In genomic region chr14:73685328-73685727, GRCh38 we compare ENCODE assay signal across 22 cellular contexts. TPM values are rescaled to one million over a fixed set of nuclear protein-coding genes. Genes with fewer than 3 reads are reported as not detected.
DNase-seq lines count a peak whose midpoint lies in the region; ATAC-seq, FAIRE-seq and TF ChIP-seq lines count a peak whose summit lies in the region.
"Had no signal": no experiment of that assay in that cellular context is flagged by ENCODE, and none has a peak within 500 bp of the region (broad histone marks: within the 10 kb centered on the region; RNA-seq: fewer than 3 reads in every experiment).

No MANE protein-coding gene starts in this region.

- TF ChIP-seq CTCF in IMR-90 (conservative IDR thresholded peaks at IDR 0.05; ENCODE audit: low read depth, low read length) (no peak), K562 (IDR thresholded peaks at IDR 0.05 in 2 of 3, conservative IDR thresholded peaks at IDR 0.05 in 1 of 3; ENCODE audit: insufficient read depth in 2 of 3, low read depth in 1 of 3, low read length in 3 of 3) (no peak), lower lobe of right lung (IDR thresholded peaks at IDR 0.05) (no peak), coronary artery (IDR thresholded peaks at IDR 0.05) (no peak)

- H3K56ac ChIP-seq in IMR-90 (ENCODE audit: extremely low read depth, insufficient read depth, low read length) = no peak overlapping the region

- no peaks in the 10 kb centered on the region for H3K27me3 ChIP-seq in IMR-90 (ENCODE audit: control insufficient read depth, insufficient read depth, low read length)
- no peaks in the 10 kb centered on the region for H3K27me3 ChIP-seq in K562 (ENCODE audit: control insufficient read depth in 2 of 2, insufficient read depth in 2 of 2, low read length in 2 of 2)
- no peaks in the 10 kb centered on the region for H3K27me3 ChIP-seq in lower lobe of right lung (ENCODE audit: low read depth)
- H3K27me3 ChIP-seq: BE2C had no signal

- DNase-seq in IMR-90 (no peak), K562 (ENCODE audit: extremely low read depth in 1 of 4, low spot score in 3 of 4) (no peak), lower lobe of right lung (peak; percentile 51), coronary artery (ENCODE audit: low spot score) (no peak)
- DNase-seq: ACHN; BE2C; C1 segment of cervical spinal cord; CD4-positive, CD25-positive, alpha-beta regulatory T cell; CD8-positive, alpha-beta memory T cell; COR-L47; DMS 273 treated with DMSO at 0.1 percent for 48 hours; DMS53; DND-41; EL; H9; KG1 had no signal

- H2AFZ ChIP-seq in IMR-90 (replicated peaks; ENCODE audit: low read length, poor library complexity) (no peak overlapping the region), K562 (ENCODE audit: low read depth, low read length) (no peak overlapping the region)
- H2AFZ ChIP-seq: GM23338 had no signal

- CTCF ChIA-PET in IMR-90 (lab: Yijun Ruan, JAX) = no interaction called here
- CTCF ChIA-PET in K562 (lab: Yijun Ruan, JAX; ENCODE audit: low intra/inter-chr PET ratio) = no interaction called here

- no peak overlapping the region for H2BK5ac ChIP-seq in IMR-90 (ENCODE audit: low read depth, low read length, poor library complexity, severe bottlenecking)

- TF ChIP-seq EP300 in Ishikawa (IDR thresholded peaks at IDR 0.05; ENCODE audit: borderline replicate concordance) (no peak), K562 (IDR thresholded peaks at IDR 0.05; ENCODE audit: low read length) (no peak)

- no peak overlapping the region for H3K18ac ChIP-seq in IMR-90 (ENCODE audit: low read depth, low read length)

- H3K4me2 ChIP-seq in IMR-90 (ENCODE audit: low read depth, low read length) = no peak overlapping the region
- no peak overlapping the region for H3K4me2 ChIP-seq in K562 (ENCODE audit: insufficient read depth, low read length)
- H3K4me2 ChIP-seq: GM23338 had no signal

- no peaks in the 10 kb centered on the region for H4K20me1 ChIP-seq in IMR-90 (ENCODE audit: insufficient read depth, low read length)
- no peaks in the 10 kb centered on the region for H4K20me1 ChIP-seq in K562 (replicated peaks; ENCODE audit: control insufficient read depth, insufficient read depth, low read length)

- H4K5ac ChIP-seq in IMR-90 (ENCODE audit: low read depth, low read length) = no peak overlapping the region

- no peak for TF ChIP-seq POLR2A in IMR-90 (IDR thresholded peaks at IDR 0.05; ENCODE audit: low read depth, low read length)
- TF ChIP-seq POLR2A in K562 (conservative IDR thresholded peaks at IDR 0.05) = no peak

- no peak overlapping the region for H3K23ac ChIP-seq in IMR-90 (ENCODE audit: low read depth, low read length)

- TF ChIP-seq RAD21 in IMR-90 (IDR thresholded peaks at IDR 0.05; ENCODE audit: low read length) (no peak), Ishikawa (IDR thresholded peaks at IDR 0.05; ENCODE audit: low read depth) (no peak), K562 (CRISPR knock-in tag; conservative IDR thresholded peaks at IDR 0.05 in 1 of 2, IDR thresholded peaks at IDR 0.05 in 1 of 2) (no peak)

- H2AK9ac ChIP-seq in IMR-90 (replicated peaks; ENCODE audit: low read depth, low read length, poor library complexity) = no peak overlapping the region

- dilution Hi-C loops in IMR-90 (cut with HindIII; ENCODE audit: low sequenced_read_pairs, unreplicated experiment) = no loop called here

- no peak overlapping the region for H4K8ac ChIP-seq in IMR-90 (ENCODE audit: low read depth in 2 of 2, low read length in 2 of 2)

- H2BK15ac ChIP-seq in IMR-90 (ENCODE audit: low read depth, low read length) = no peak overlapping the region

- H3K4ac ChIP-seq in IMR-90 (ENCODE audit: low read depth, low read length) = no peak overlapping the region

- BruUV-seq in IMR-90 (replicated peaks; lab: Mats Ljungman, UMichigan) (no TSS peak), K562 (replicated peaks; lab: Mats Ljungman, UMichigan) (no TSS peak)

- ATAC-seq in IMR-90 (ENCODE audit: low read depth) (no peak), K562 (no peak), lower lobe of right lung (no peak), GM19023 (IDR thresholded peaks at IDR 0.05; ENCODE audit: unreplicated experiment) (no peak), GM21529 (IDR thresholded peaks at IDR 0.05; ENCODE audit: unreplicated experiment) (no peak)
- ATAC-seq: GM12878, GM23338 had no signal

- in situ Hi-C loops in IMR-90 (cut with MboI; ENCODE audit: low sequenced_read_pairs) = no loop called here
- in situ Hi-C loops in K562 (cut with MboI) = no loop called here

- WGBS in IMR-90 (ENCODE audit: extremely low coverage in 2 of 2, insufficient read length in 1 of 2), 2 experiments = no CpG with 5 or more reads among the region's 9 CpGs
- 71% methylated on average over 7 of the region's 9 CpGs for WGBS in K562 (ENCODE audit: insufficient coverage, low coverage, missing lambda C conversion rate)

- intact Hi-C loops in IMR-90 (cut with micrococcal nuclease) (no loop called here), K562 (cut with micrococcal nuclease) (no loop called here), lower lobe of right lung (cut with DNase I) (no loop called here)

- H3K4me3 ChIP-seq in IMR-90 (ENCODE audit: insufficient read depth, low read depth, low read length) (no peak overlapping the region), K562 (no peak overlapping the region), lower lobe of right lung (no peak overlapping the region), coronary artery (no peak overlapping the region)
- H3K4me3 ChIP-seq: GM12878, GM23338 had no signal

- H2BK20ac ChIP-seq in IMR-90 (ENCODE audit: low read depth, low read length) = no peak overlapping the region

- no peaks in the 10 kb centered on the region for H3K4me1 ChIP-seq in IMR-90 (ENCODE audit: control insufficient read depth, insufficient read depth, low read length)
- no peaks in the 10 kb centered on the region for H3K4me1 ChIP-seq in K562 (replicated peaks in 1 of 2; ENCODE audit: control insufficient read depth in 2 of 2, insufficient read depth in 2 of 2, low read length in 2 of 2)
- no peaks in the 10 kb centered on the region for H3K4me1 ChIP-seq in lower lobe of right lung
- H3K4me1 ChIP-seq: BE2C had no signal

- no peak overlapping the region for H2AK5ac ChIP-seq in IMR-90 (ENCODE audit: low read depth, low read length)

- H3K14ac ChIP-seq in IMR-90 (replicated peaks; ENCODE audit: low read depth, low read length) = no peak overlapping the region; the same call in 1 of the 2 replicates

- H3K27ac ChIP-seq in IMR-90 (ENCODE audit: insufficient read depth, low read length) (no peak overlapping the region), K562 (ENCODE audit: extremely low read depth, low read depth, low read length) (no peak overlapping the region), lower lobe of right lung (no peak overlapping the region), coronary artery (no peak overlapping the region)

- H3K9me1 ChIP-seq in IMR-90 (ENCODE audit: insufficient read depth, low read length) (no peaks in the 10 kb centered on the region; the same call in 1 of the 2 replicates), K562 (ENCODE audit: control insufficient read depth, insufficient read depth, low read length) (no peaks in the 10 kb centered on the region)

- no peak for FAIRE-seq in K562 (lab: Jason Lieb, UNC)
- FAIRE-seq: A204.1, GM12878 had no signal

- no peak overlapping the region for H4K91ac ChIP-seq in IMR-90 (ENCODE audit: insufficient read depth, low read depth, low read length)

- no peaks in the 10 kb centered on the region for H3K9me3 ChIP-seq in IMR-90 (ENCODE audit: control insufficient read depth, insufficient read depth, low read length)
- H3K9me3 ChIP-seq in K562 (replicated peaks; ENCODE audit: control insufficient read depth, insufficient read depth, low read depth, low read length) = no peaks in the 10 kb centered on the region
- no peaks in the 10 kb centered on the region for H3K9me3 ChIP-seq in lower lobe of right lung
- H3K9me3 ChIP-seq: BE2C had no signal

- H3K36me3 ChIP-seq in IMR-90 (ENCODE audit: control insufficient read depth, insufficient read depth, low read length) (peaks cover 6% of the 10 kb centered on the region; the same call in 1 of the 2 replicates), K562 (ENCODE audit: control insufficient read depth, insufficient read depth, low read length) (no peaks in the 10 kb centered on the region), lower lobe of right lung (peaks cover 24% of the 10 kb centered on the region)

- no peaks in the 10 kb centered on the region for H3K79me2 ChIP-seq in K562 (ENCODE audit: control insufficient read depth, insufficient read depth, low read length)

- no peaks in the 10 kb centered on the region for H3K79me1 ChIP-seq in IMR-90 (ENCODE audit: low read depth in 1 of 2, low read length in 2 of 2)

- H3K9ac ChIP-seq in IMR-90 (ENCODE audit: low read depth, low read length) (no peak overlapping the region), K562 (ENCODE audit: insufficient read depth in 1 of 2, low read depth in 2 of 2, low read length in 2 of 2) (no peak overlapping the region)

- POLR2A ChIA-PET in IMR-90 (lab: Charles Lee; ENCODE audit: unreplicated experiment) (no interaction called here), K562 (lab: Yijun Ruan, JAX) (no interaction called here)

- no peak overlapping the region for H2BK120ac ChIP-seq in IMR-90 (ENCODE audit: low read depth, low read length)

RNA-seq across cellular contexts. Expression of gene PNMA1, which starts 28.9 kb away (rescaled TPM):
- total RNA-seq in IMR-90 (2012; rRNA removed) (6.5 and 7.5 TPM in 2 replicates), K562 (2014; rRNA removed) (4.6 and 4.7 TPM in 2 replicates), K562 (2014; rRNA removed; fragmentation: Illumina TruSeq; extraction: Trizol) (7.9 and 8.7 TPM in 2 replicates), K562 (2015; rRNA removed; fragmentation: Illumina TruSeq; extraction: Trizol) (6.6 and 7.1 TPM in 2 replicates), K562 (2021) (24.8 and 26.4 TPM in 2 replicates), lower lobe of right lung (24.4 TPM)
- polyA plus RNA-seq in IMR-90 (2012; rRNA removed) (21.0 and 28.2 TPM in 2 replicates), K562 (2011; rRNA removed) (7.5 and 11.3 TPM in 2 replicates), K562 (2014; fragmentation: Illumina TruSeq; extraction: Trizol) (15.5 and 15.7 TPM in 2 replicates), K562 (2014; fragmentation: Nextera tagmentation; extraction: Ambion mirVana) (1 to 10 TPM; 1.7 to 2.4 TPM), K562 (2014; rRNA removed) (12.7 and 15.1 TPM in 2 replicates)
- polyA plus RNA-seq in IMR-90 (2012; cell fraction: cytosol; rRNA removed) = 22.6 and 27.0 TPM in 2 replicates
- polyA plus RNA-seq in IMR-90 (2012; cell fraction: nucleus; rRNA removed; ENCODE audit: low replicate concordance) = 13.7 and 19.3 TPM in 2 replicates
- 5.1 and 6.7 TPM in 2 replicates for total RNA-seq in K562 (2011; cell fraction: chromatin; rRNA removed; ENCODE audit: low replicate concordance)
- total RNA-seq in K562 (2011; cell fraction: nucleolus; rRNA removed) = 6.8 and 8.0 TPM in 2 replicates
- 8.8 and 9.7 TPM in 2 replicates for total RNA-seq in K562 (2011; cell fraction: nucleoplasm; rRNA removed)
- 6.3 and 7.9 TPM in 2 replicates for polyA plus RNA-seq in K562 (2011; cell fraction: cytosol; rRNA removed)
- 6.2 and 6.9 TPM in 2 replicates for polyA plus RNA-seq in K562 (2011; cell fraction: nucleus; rRNA removed)
- polyA plus RNA-seq in K562 (2012) = 18.6 and 26.5 TPM in 2 replicates
- polyA minus RNA-seq in K562 (2011; rRNA and poly(A)+ RNA removed) = 6.4 and 9.0 TPM in 2 replicates
- polyA minus RNA-seq in K562 (2011; cell fraction: cytosol; rRNA and poly(A)+ RNA removed) = 4.3 and 7.6 TPM in 2 replicates
- polyA minus RNA-seq in K562 (2011; cell fraction: nucleus; rRNA and poly(A)+ RNA removed) = 3.3 and 3.4 TPM in 2 replicates

RNA-seq across cellular contexts. Expression of gene DNAL1, which starts 40.5 kb away (rescaled TPM):
- 5.4 and 9.7 TPM in 2 replicates for total RNA-seq in IMR-90 (2012; rRNA removed)
- polyA plus RNA-seq in IMR-90 (2012; rRNA removed) = 3.2 and 4.5 TPM in 2 replicates
- 0.31 and 1.9 TPM in 2 replicates for polyA plus RNA-seq in IMR-90 (2012; cell fraction: cytosol; rRNA removed)
- polyA plus RNA-seq in IMR-90 (2012; cell fraction: nucleus; rRNA removed; ENCODE audit: low replicate concordance) = 0.46 and 2.6 TPM in 2 replicates
- total RNA-seq in K562 (2011; cell fraction: chromatin; rRNA removed; ENCODE audit: low replicate concordance) = 2.1 and 2.3 TPM in 2 replicates
- 0.39 and 0.67 TPM in 2 replicates for total RNA-seq in K562 (2011; cell fraction: nucleolus; rRNA removed)
- total RNA-seq in K562 (2011; cell fraction: nucleoplasm; rRNA removed) = 2.0 and 3.0 TPM in 2 replicates
- total RNA-seq in K562 (2014; rRNA removed) = 1.6 and 2.3 TPM in 2 replicates
- total RNA-seq in K562 (2014; rRNA removed; fragmentation: Illumina TruSeq; extraction: Trizol) = 6.3 and 10.3 TPM in 2 replicates
- 2.1 and 3.7 TPM in 2 replicates for total RNA-seq in K562 (2015; rRNA removed; fragmentation: Illumina TruSeq; extraction: Trizol)
- 4.8 and 5.8 TPM in 2 replicates for total RNA-seq in K562 (2021)
- 3.2 and 4.1 TPM in 2 replicates for polyA plus RNA-seq in K562 (2011; rRNA removed)
- 0.24 and 0.99 TPM in 2 replicates for polyA plus RNA-seq in K562 (2011; cell fraction: cytosol; rRNA removed)
- 0.74 and 1.5 TPM in 2 replicates for polyA plus RNA-seq in K562 (2011; cell fraction: nucleus; rRNA removed)
- polyA plus RNA-seq in K562 (2012) = 3.2 and 3.4 TPM in 2 replicates
- 4.7 and 5.6 TPM in 2 replicates for polyA plus RNA-seq in K562 (2014; fragmentation: Illumina TruSeq; extraction: Trizol)
- polyA plus RNA-seq in K562 (2014; fragmentation: Nextera tagmentation; extraction: Ambion mirVana) = 10 to 100 TPM in 1 of 2 experiments, 1 to 10 TPM in 1; 8.9 to 11.7 TPM
- polyA plus RNA-seq in K562 (2014; rRNA removed) = 1.4 and 4.8 TPM in 2 replicates
- 2.1 and 2.8 TPM in 2 replicates for polyA minus RNA-seq in K562 (2011; rRNA and poly(A)+ RNA removed)
- polyA minus RNA-seq in K562 (2011; cell fraction: cytosol; rRNA and poly(A)+ RNA removed) = 0.95 and 2.3 TPM in 2 replicates
- polyA minus RNA-seq in K562 (2011; cell fraction: nucleus; rRNA and poly(A)+ RNA removed) = 0.67 and 2.0 TPM in 2 replicates
- 14.7 TPM for total RNA-seq in lower lobe of right lung
